ENCODE assay signal across 1 cellular context in genomic region chr6:33693186-33694158, GRCh38.
TF ChIP-seq lines count a peak whose summit lies in the region.

No MANE protein-coding gene starts in this region.

TF ChIP-seq in HEK293, 187 proteins besides CTCF, POLR2A, EP300 and RAD21 (continued from another document):
- TF ChIP-seq ZBTB11 (tag by site-specific recombination; conservative IDR thresholded peaks at IDR 0.05; ENCODE audit: low read depth) = no peak
